14 cellular contexts compared by ENCODE assay signal in genomic region chr2:55155764-55156221, GRCh38.
DNase-seq lines count a peak whose midpoint lies in the region; ATAC-seq and TF ChIP-seq lines count a peak whose summit lies in the region.
"Had no signal": no experiment of that assay in that cellular context is flagged by ENCODE, and none has a peak within 500 bp of the region (broad histone marks: within the 10 kb centered on the region; RNA-seq: fewer than 3 reads in every experiment).

No MANE protein-coding gene starts in this region.

- H3K18ac ChIP-seq in neuronal stem cell (ENCODE audit: low read length): no peak overlapping the region

- H3K27ac ChIP-seq in ACC112 (ENCODE audit: low read depth, low read length) (peak overlapping the region; percentile 33), neuronal stem cell (replicated peaks; ENCODE audit: low read length) (no peak overlapping the region)
- H3K27ac ChIP-seq: VCaP had no signal

- peaks cover 8% of the 10 kb centered on the region for H3K4me1 Mint-ChIP-seq in stimulated activated effector memory CD8-positive, alpha-beta T cell treated with anti-CD3 and anti-CD28 coated beads, Interleukin-12 subunit alpha, Interleukin-12 subunit beta, amount 100 ng/mL, for 72 hours

- peaks cover 48% of the 10 kb centered on the region for H3K4me1 ChIP-seq in ACC112 (ENCODE audit: control insufficient read depth, insufficient read depth, low read length, unreplicated experiment)
- H3K4me1 ChIP-seq in neuronal stem cell (ENCODE audit: control insufficient read depth in 2 of 2, insufficient read depth in 1 of 2, low read depth in 1 of 2, low read length in 2 of 2): peaks cover 16 to 39% of the 10 kb centered on the region in 2 donors

- H3K9me3 Mint-ChIP-seq in stimulated activated effector memory CD8-positive, alpha-beta T cell treated with anti-CD3 and anti-CD28 coated beads, Interleukin-12 subunit alpha, Interleukin-12 subunit beta, amount 100 ng/mL, for 72 hours: no peaks in the 10 kb centered on the region
- H3K9me3 Mint-ChIP-seq: activated T-helper 1 cell treated with anti-CD3 and anti-CD28 coated beads, Interleukin-12 subunit alpha, Interleukin-12 subunit beta, Interleukin-2, Interleukin-4 antibody, amounts not matched to agents 30 ng/mL and 10 ng/mL and 1 ng/mL, durations not matched to agents 14 hours and 24 hours and 36 hours; naive B cell had no signal

- H3K4me3 ChIP-seq in ACC112 (ENCODE audit: low read depth, low read length) (peak overlapping the region; percentile 6; the same call in 1 of the 2 replicates), epithelial cell of esophagus (ENCODE audit: low read length) (no peak overlapping the region), neuronal stem cell (ENCODE audit: low read length in 2 of 2) (no peak overlapping the region)

- no peak overlapping the region for H4K91ac ChIP-seq in neuronal stem cell (ENCODE audit: low read depth, low read length, poor library complexity)

- no peak overlapping the region for H2BK5ac ChIP-seq in neuronal stem cell (ENCODE audit: low read length)

- no peak overlapping the region for H2AK5ac ChIP-seq in neuronal stem cell (ENCODE audit: low read depth, low read length)

- H2AFZ ChIP-seq in ACC112 (ENCODE audit: low read length, unreplicated experiment) (peak overlapping the region; percentile 39), neuronal stem cell (ENCODE audit: low read length) (peak overlapping the region; percentile 62)

- no peak overlapping the region for H3K9ac ChIP-seq in neuronal stem cell (ENCODE audit: low read depth, low read length, poor library complexity)

- no peak overlapping the region for H3K14ac ChIP-seq in neuronal stem cell (ENCODE audit: low read length)

- H2BK120ac ChIP-seq in neuronal stem cell (ENCODE audit: low read depth, low read length): no peak overlapping the region

- H3K27me3 ChIP-seq in ACC112 (ENCODE audit: insufficient read depth, low read length): no peaks in the 10 kb centered on the region
- H3K27me3 ChIP-seq in neuronal stem cell (ENCODE audit: control insufficient read depth in 3 of 3, insufficient read depth in 3 of 3, low read depth in 1 of 3, low read length in 3 of 3): no peaks in the 10 kb centered on the region

- no CpG with 5 or more reads among the region's 1 CpG for WGBS in neuronal stem cell (ENCODE audit: extremely low coverage in 2 of 2, insufficient read length in 2 of 2, insufficient replicate concordance in 1 of 2), 2 donors

- H2BK12ac ChIP-seq in neuronal stem cell (ENCODE audit: low read length): no peak overlapping the region

- DNase-seq in NCI-H226 (peak; percentile 26), epithelial cell of esophagus (ENCODE audit: low read depth) (peak; percentile 36), neuronal stem cell (ENCODE audit: low spot score) (no peak), COR-L47 (lab: John Stamatoyannopoulos, UW) (no peak)
- DNase-seq in activated CD8-positive, alpha-beta memory T cell treated with anti-CD3 and anti-CD28 coated beads, Interleukin-2, amount 50 U/mL, for 4 hours: no peak
- DNase-seq in stimulated activated effector memory CD8-positive, alpha-beta T cell treated with anti-CD3 and anti-CD28 coated beads, Interleukin-12 subunit alpha, Interleukin-12 subunit beta, amount 100 ng/mL, for 72 hours (ENCODE audit: low spot score in 2 of 2): no peak
- DNase-seq: naive B cell; NCI-H146; stimulated activated naive CD8-positive, alpha-beta T cell treated with anti-CD3 and anti-CD28 coated beads, Interleukin-15, Interleukin-2, amounts not matched to agents 100 U/mL and 50 U/mL, for 24 hours had no signal

- H3K79me1 ChIP-seq in neuronal stem cell (ENCODE audit: low read depth, low read length): no peaks in the 10 kb centered on the region

- no peaks in the 10 kb centered on the region for H3K79me2 ChIP-seq in ACC112 (ENCODE audit: control insufficient read depth, insufficient read depth, low read length, unreplicated experiment)

- no peaks in the 10 kb centered on the region for H3K9me3 ChIP-seq in neuronal stem cell (replicated peaks in 1 of 2; ENCODE audit: control insufficient read depth in 2 of 2, insufficient read depth in 1 of 2, low read depth in 1 of 2, low read length in 2 of 2)

- TF ChIP-seq CTCF in epithelial cell of esophagus (IDR thresholded peaks at IDR 0.05; ENCODE audit: insufficient read depth, low read depth, low read length, missing control alignments): no peak

- ATAC-seq in stimulated activated effector memory CD8-positive, alpha-beta T cell treated with anti-CD3 and anti-CD28 coated beads, Interleukin-12 subunit alpha, Interleukin-12 subunit beta, amount 100 ng/mL, for 72 hours: no peak
- ATAC-seq in activated CD4-positive, CD25-positive, alpha-beta regulatory T cell treated with anti-CD3 and anti-CD28 coated beads, Interleukin-2, amount 50 U/mL, for 24 hours: no peak
- ATAC-seq: stimulated activated naive CD8-positive, alpha-beta T cell treated with anti-CD3 and anti-CD28 coated beads, Interleukin-15, Interleukin-2, amounts not matched to agents 100 U/mL and 50 U/mL, for 24 hours had no signal

- no peak overlapping the region for H3K4me3 Mint-ChIP-seq in stimulated activated effector memory CD8-positive, alpha-beta T cell treated with anti-CD3 and anti-CD28 coated beads, Interleukin-12 subunit alpha, Interleukin-12 subunit beta, amount 100 ng/mL, for 72 hours
- H3K4me3 Mint-ChIP-seq: activated T-helper 1 cell treated with anti-CD3 and anti-CD28 coated beads, Interleukin-12 subunit alpha, Interleukin-12 subunit beta, Interleukin-2, Interleukin-4 antibody, amounts not matched to agents 30 ng/mL and 10 ng/mL and 1 ng/mL, durations not matched to agents 14 hours and 24 hours and 36 hours; B cell; naive B cell had no signal

- H3K23ac ChIP-seq in neuronal stem cell (ENCODE audit: low read depth, low read length, poor library complexity): no peak overlapping the region

- H3K36me3 Mint-ChIP-seq in stimulated activated effector memory CD8-positive, alpha-beta T cell treated with anti-CD3 and anti-CD28 coated beads, Interleukin-12 subunit alpha, Interleukin-12 subunit beta, amount 100 ng/mL, for 72 hours: no peaks in the 10 kb centered on the region
- H3K36me3 Mint-ChIP-seq: naive B cell had no signal

- H3K4me2 ChIP-seq in neuronal stem cell (ENCODE audit: insufficient read depth, low read length, poor library complexity, severe bottlenecking): no peak overlapping the region

- no peak overlapping the region for H3K4ac ChIP-seq in neuronal stem cell (ENCODE audit: low read length)

- H4K8ac ChIP-seq in neuronal stem cell (ENCODE audit: low read depth, low read length): no peak overlapping the region

- H3K27ac Mint-ChIP-seq in stimulated activated effector memory CD8-positive, alpha-beta T cell treated with anti-CD3 and anti-CD28 coated beads, Interleukin-12 subunit alpha, Interleukin-12 subunit beta, amount 100 ng/mL, for 72 hours: no peak overlapping the region
- H3K27ac Mint-ChIP-seq: activated T-helper 1 cell treated with anti-CD3 and anti-CD28 coated beads, Interleukin-12 subunit alpha, Interleukin-12 subunit beta, Interleukin-2, Interleukin-4 antibody, amounts not matched to agents 30 ng/mL and 10 ng/mL and 1 ng/mL, durations not matched to agents 14 hours and 24 hours and 36 hours; B cell had no signal

- H3K36me3 ChIP-seq in ACC112 (ENCODE audit: insufficient read depth, low read length): no peaks in the 10 kb centered on the region
- H3K36me3 ChIP-seq in neuronal stem cell (replicated peaks in 1 of 2; ENCODE audit: control insufficient read depth in 2 of 2, insufficient read depth in 2 of 2, low read length in 2 of 2): no peaks in the 10 kb centered on the region

- H2BK15ac ChIP-seq in neuronal stem cell (ENCODE audit: low read length): no peak overlapping the region

Comparison
In these comparisons a context has a peak if more than half of its experiments do, and no peak if none do; other contexts are left out.
1. DNase-seq: peak in NCI-H226 (single experiment) and epithelial cell of esophagus (single experiment); none in neuronal stem cell (single experiment), activated CD8-positive, alpha-beta memory T cell treated with anti-CD3 and anti-CD28 coated beads, Interleukin-2, amount 50 U/mL, for 4 hours (single experiment), stimulated activated effector memory CD8-positive, alpha-beta T cell treated with anti-CD3 and anti-CD28 coated beads, Interleukin-12 subunit alpha, Interleukin-12 subunit beta, amount 100 ng/mL, for 72 hours (0 of 2) and COR-L47 (single experiment).